28 cellular contexts compared by ENCODE assay signal in genomic region chr12:4979737-4980136, GRCh38.
"Had no signal": no experiment of that assay in that cellular context is flagged by ENCODE, and none has a peak within 500 bp of the region (broad histone marks: within the 10 kb centered on the region; RNA-seq: fewer than 3 reads in every experiment).

No MANE protein-coding gene starts in this region.

- H3K36me3 ChIP-seq: esophagus muscularis mucosa, gastroesophageal sphincter, heart left ventricle, left lung, neutrophil, pancreas, right lobe of liver, suprapubic skin, transverse colon, upper lobe of right lung, uterus had no signal

- H3K9me3 ChIP-seq: esophagus muscularis mucosa, gastroesophageal sphincter, heart left ventricle, left lung, mucosa of descending colon, neutrophil, pancreas, right lobe of liver, suprapubic skin, transverse colon, upper lobe of right lung, uterus had no signal

- H3K4me2 ChIP-seq: hepatocyte had no signal

- DNase-seq: dermis blood vessel endothelial cell; effector memory CD4-positive, alpha-beta T cell; foreskin keratinocyte; heart left ventricle; kidney; left cardiac atrium; left lung; mesenchymal stem cell; mucosa of descending colon; naive B cell; pancreas; right lobe of liver; small intestine; stimulated activated CD4-positive, alpha-beta T cell treated with anti-CD3 and anti-CD28 coated beads, Interleukin-15, amount 100 ng/mL, for 24 hours; stimulated activated CD4-positive, alpha-beta T cell treated with anti-CD3 and anti-CD28 coated beads, Interleukin-4, amount 100 ng/mL, for 1 hour; stimulated activated CD8-positive, alpha-beta memory T cell treated with anti-CD3 and anti-CD28 coated beads, Interleukin-4, amount 100 ng/mL, for 48 hours; stimulated activated naive CD4-positive, alpha-beta T cell; stimulated activated naive CD8-positive, alpha-beta T cell treated with anti-CD3 and anti-CD28 coated beads, Interleukin-15, amount 100 ng/mL, for 72 hours; transverse colon; upper lobe of right lung; uterus had no signal

- H3K4me3 ChIP-seq: esophagus muscularis mucosa, gastroesophageal sphincter, heart left ventricle, hepatocyte, left lung, mucosa of descending colon, pancreas, right lobe of liver, suprapubic skin, transverse colon, upper lobe of right lung, uterus had no signal

- H3K27me3 ChIP-seq: foreskin keratinocyte, right lobe of liver, uterus had no signal

- FAIRE-seq: endothelial cell of umbilical vein, kidney, pancreas, small intestine had no signal

- H2AFZ ChIP-seq: hepatocyte had no signal

- H3K79me2 ChIP-seq: hepatocyte had no signal

- ATAC-seq: foreskin keratinocyte; gastroesophageal sphincter; heart left ventricle; left lung; mucosa of descending colon; natural killer cell treated with Interleukin-12 subunit alpha and Interleukin-12 subunit beta and Interleukin-15 and Interleukin-18, amount 100 ng/mL, for 72 hours; pancreas; right lobe of liver; stimulated activated naive CD8-positive, alpha-beta T cell treated with anti-CD3 and anti-CD28 coated beads, Interleukin-15, amount 100 ng/mL, for 72 hours; upper lobe of right lung had no signal

- H3K27ac ChIP-seq: esophagus muscularis mucosa, foreskin keratinocyte, gastroesophageal sphincter, heart left ventricle, hepatocyte, left lung, neutrophil, pancreas, right lobe of liver, suprapubic skin, transverse colon, upper lobe of right lung, uterus had no signal

- H3K4me1 ChIP-seq: esophagus muscularis mucosa, foreskin keratinocyte, gastroesophageal sphincter, heart left ventricle, left lung, pancreas, right lobe of liver, suprapubic skin, transverse colon, upper lobe of right lung, uterus had no signal
